11 cellular contexts compared by ENCODE assay signal in the genomic region with DNA sequence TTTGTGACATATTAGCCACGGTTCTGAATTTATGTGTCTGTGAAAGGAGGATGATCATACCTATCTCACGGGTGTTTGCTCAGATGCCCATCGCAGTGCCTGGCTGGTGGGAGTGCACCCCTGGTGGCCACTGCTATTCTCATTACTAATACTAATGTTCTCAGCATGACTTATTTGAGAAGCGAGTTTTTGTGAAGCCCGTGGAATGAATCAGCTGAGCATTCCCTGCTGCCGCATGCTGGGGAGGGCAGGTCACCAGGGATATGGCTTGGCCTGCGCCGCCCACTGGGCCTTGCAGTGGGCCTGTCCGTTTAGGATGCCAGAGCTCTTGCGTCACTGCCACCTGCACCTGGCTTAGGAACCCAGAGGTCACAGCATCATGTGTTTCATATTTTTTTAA. TPM values are rescaled to one million over a fixed set of nuclear protein-coding genes. Genes with fewer than 3 reads are reported as not detected.
DNase-seq lines count a peak whose midpoint lies in the region; ATAC-seq and TF ChIP-seq lines count a peak whose summit lies in the region.
"Had no signal": no experiment of that assay in that cellular context is flagged by ENCODE, and none has a peak within 500 bp of the region (broad histone marks: within the 10 kb centered on the region; RNA-seq: fewer than 3 reads in every experiment).

No MANE protein-coding gene starts in this region.

- no peak overlapping the region for H3K27ac ChIP-seq in Panc1 (ENCODE audit: low read length)
- H3K27ac ChIP-seq: lower lobe of right lung, right lobe of liver had no signal

- DNase-seq in T-helper 1 cell (no peak), Panc1 (ENCODE audit: low read depth, low spot score) (no peak), endothelial cell (ENCODE audit: low spot score) (no peak), sciatic nerve (ENCODE audit: low spot score) (no peak), HT-29 (ENCODE audit: low spot score) (no peak)
- DNase-seq: lower lobe of right lung, right lobe of liver, T-helper 9 cell had no signal

- no peak overlapping the region for H3K4me3 ChIP-seq in Panc1 (ENCODE audit: low read depth in 2 of 2, low read length in 2 of 2)
- H3K4me3 ChIP-seq: lower lobe of right lung, right lobe of liver had no signal

- no TSS peak for BruUV-seq in Panc1 (replicated peaks; lab: Mats Ljungman, UMichigan)

- POLR2A ChIA-PET in Panc1 (lab: Charles Lee) = no interaction called here

- no peaks in the 10 kb centered on the region for H3K9me3 Mint-ChIP-seq in T-helper 1 cell treated with Interleukin-12 subunit alpha and Interleukin-12 subunit beta and Interleukin-4 antibody, amounts not matched to agents 30 μg/mL and 1 μg/mL, for 36 hours
- H3K9me3 Mint-ChIP-seq in endothelial cell (ENCODE audit: unreplicated experiment) = no peaks in the 10 kb centered on the region

- CTCF ChIA-PET in Panc1 (lab: Charles Lee) = no interaction called here

- no peaks in the 10 kb centered on the region for H3K9me3 ChIP-seq in Panc1 (ENCODE audit: control insufficient read depth, insufficient read depth, low read depth, low read length)
- H3K9me3 ChIP-seq: lower lobe of right lung, right lobe of liver had no signal

- peak overlapping the region; percentile 20 for H3K27ac Mint-ChIP-seq in T-helper 1 cell treated with Interleukin-12 subunit alpha and Interleukin-12 subunit beta and Interleukin-4 antibody, amounts not matched to agents 30 μg/mL and 1 μg/mL, for 36 hours
- H3K27ac Mint-ChIP-seq in endothelial cell (ENCODE audit: unreplicated experiment) = no peak overlapping the region

- TF ChIP-seq CTCF in Panc1 (IDR thresholded peaks at IDR 0.05) = no peak
- no peak for TF ChIP-seq CTCF in endothelial cell (IDR thresholded peaks at IDR 0.05; ENCODE audit: unreplicated experiment)

- H3K4me3 Mint-ChIP-seq in T-helper 1 cell treated with Interleukin-12 subunit alpha and Interleukin-12 subunit beta and Interleukin-4 antibody, amounts not matched to agents 30 μg/mL and 1 μg/mL, for 36 hours = no peak overlapping the region
- peak overlapping the region; percentile 65 for H3K4me3 Mint-ChIP-seq in endothelial cell (ENCODE audit: unreplicated experiment)

- peaks cover 41% of the 10 kb centered on the region for H3K36me3 ChIP-seq in Panc1 (ENCODE audit: control insufficient read depth, insufficient read depth, low read length)

- H3K4me1 Mint-ChIP-seq in T-helper 1 cell treated with Interleukin-12 subunit alpha and Interleukin-12 subunit beta and Interleukin-4 antibody, amounts not matched to agents 30 μg/mL and 1 μg/mL, for 36 hours (ENCODE audit: low read depth) = no peaks in the 10 kb centered on the region
- H3K4me1 Mint-ChIP-seq in endothelial cell (ENCODE audit: unreplicated experiment) = no peaks in the 10 kb centered on the region

- in situ Hi-C loops in Panc1 (cut with HindIII; ENCODE audit: low pct_unique_long_range_greater_than_20kb, low sequenced_read_pairs) = no loop called here

- peaks cover 32% of the 10 kb centered on the region for H3K27me3 Mint-ChIP-seq in T-helper 1 cell treated with Interleukin-12 subunit alpha and Interleukin-12 subunit beta and Interleukin-4 antibody, amounts not matched to agents 30 μg/mL and 1 μg/mL, for 36 hours (ENCODE audit: low read depth)
- no peaks in the 10 kb centered on the region for H3K27me3 Mint-ChIP-seq in endothelial cell (ENCODE audit: unreplicated experiment)

- no peaks in the 10 kb centered on the region for H3K4me1 ChIP-seq in Panc1 (ENCODE audit: control insufficient read depth, insufficient read depth, low read length)
- H3K4me1 ChIP-seq: lower lobe of right lung, right lobe of liver had no signal

- intact Hi-C loops in Panc1 (cut with micrococcal nuclease; ENCODE audit: unreplicated experiment) (no loop called here), sciatic nerve (cut with DNase I) (no loop called here)

- H3K27me3 ChIP-seq in Panc1 (ENCODE audit: control insufficient read depth, insufficient read depth, low read length) = no peaks in the 10 kb centered on the region
- H3K27me3 ChIP-seq: right lobe of liver had no signal

- no peaks in the 10 kb centered on the region for H3K36me3 Mint-ChIP-seq in T-helper 1 cell treated with Interleukin-12 subunit alpha and Interleukin-12 subunit beta and Interleukin-4 antibody, amounts not matched to agents 30 μg/mL and 1 μg/mL, for 36 hours (ENCODE audit: low read depth)
- H3K36me3 Mint-ChIP-seq in endothelial cell (ENCODE audit: low read depth, unreplicated experiment) = peaks cover 62% of the 10 kb centered on the region

- ATAC-seq in Panc1 = peak; percentile 32; the same call in 1 of the 2 replicates
- ATAC-seq in sciatic nerve = peak; percentile 79
- ATAC-seq in GM21390 (IDR thresholded peaks at IDR 0.05; ENCODE audit: unreplicated experiment) = no peak
- ATAC-seq in GM21619 (IDR thresholded peaks at IDR 0.05; ENCODE audit: unreplicated experiment) = no peak
- ATAC-seq: lower lobe of right lung had no signal

RNA-seq across cellular contexts. Expression of a gene that starts 16.8 kb away (rescaled TPM):
- total RNA-seq in Panc1 (2021; ENCODE audit: unreplicated experiment) (503 TPM), endothelial cell (ENCODE audit: unreplicated experiment) (458 TPM), sciatic nerve (264 TPM)
- polyA plus RNA-seq in Panc1 (2012; ENCODE audit: insufficient read length) = 500 TPM
- 329 and 389 TPM in 2 replicates for total RNA-seq in HT-29 (2014; rRNA removed; shearing (Covaris generic))

Comparison
In these comparisons a context has a peak if more than half of its experiments do, and no peak if none do; other contexts are left out.
1. ATAC-seq: peak in Panc1 (single experiment) and sciatic nerve (single experiment); none in GM21390 (single experiment) and GM21619 (single experiment).